Comparison of ENCODE assay signal across 11 cellular contexts in genomic region chr21:42534361-42534900, GRCh38. TPM values are rescaled to one million over a fixed set of nuclear protein-coding genes. Genes with fewer than 3 reads are reported as not detected.
DNase-seq lines count a peak whose midpoint lies in the region; ATAC-seq lines count a peak whose summit lies in the region.
"Had no signal": no experiment of that assay in that cellular context is flagged by ENCODE, and none has a peak within 500 bp of the region (broad histone marks: within the 10 kb centered on the region; RNA-seq: fewer than 3 reads in every experiment).

No MANE protein-coding gene starts in this region.

- peak overlapping the region in 1 of 3 donors; percentile 74 for H3K9ac ChIP-seq in skeletal muscle tissue (ENCODE audit: low read depth in 1 of 3, low read length in 3 of 3)

- peak overlapping the region in 1 of 3 donors; percentile 41 for H3K4me3 ChIP-seq in skeletal muscle tissue (ENCODE audit: low read length in 3 of 3)
- H3K4me3 ChIP-seq: lung, PC-9 had no signal

- peaks cover 9 to 12% (median 12%) of the 10 kb centered on the region in 3 donors for H3K36me3 ChIP-seq in skeletal muscle tissue (ENCODE audit: control insufficient read depth in 3 of 3, insufficient read depth in 3 of 3, low read length in 3 of 3)

- no peaks in the 10 kb centered on the region for H3K9me3 ChIP-seq in skeletal muscle tissue (ENCODE audit: control insufficient read depth in 3 of 3, low read length in 3 of 3)

- DNase-seq in NCI-H2107 treated with DMSO at 0.1 percent for 48 hours (lab: John Stamatoyannopoulos, UW; ENCODE audit: unreplicated experiment) (peak; percentile 83), NCI-H2107 (lab: John Stamatoyannopoulos, UW) (no peak), KBM-7 (peak; percentile 58), dermis blood vessel endothelial cell (peak; percentile 18), AG20443 (ENCODE audit: low spot score) (no peak)
- DNase-seq in stimulated activated CD4-positive, alpha-beta T cell treated with anti-CD3 and anti-CD28 coated beads, Interleukin-4, amount 100 ng/mL, for 4 hours, result no peak
- DNase-seq: PC-9 had no signal

- H3K27me3 ChIP-seq in skeletal muscle tissue (ENCODE audit: control insufficient read depth in 3 of 3, insufficient read depth in 3 of 3, low read length in 3 of 3), result no peaks in the 10 kb centered on the region

- H3K4me1 ChIP-seq in skeletal muscle tissue (ENCODE audit: control insufficient read depth in 3 of 3, insufficient read depth in 3 of 3, low read length in 3 of 3), result peaks cover 38 to 73% (median 73%) of the 10 kb centered on the region in 3 donors

- peak overlapping the region; percentile 98 for H3K27ac ChIP-seq in skeletal muscle tissue (ENCODE audit: low read depth, low read length)
- H3K27ac ChIP-seq: PC-9 had no signal

- in situ Hi-C loops in KBM-7 (cut with MboI; ENCODE audit: low pct_unique_long_range_greater_than_20kb, low sequenced_read_pairs), result no loop called here

- no peak for ATAC-seq in HG03039 (IDR thresholded peaks at IDR 0.05; ENCODE audit: unreplicated experiment)

RNA-seq across cellular contexts. Expression of gene SLC37A1, which starts 20.8 kb away (rescaled TPM):
- total RNA-seq in dermis blood vessel endothelial cell (14.0 and 15.0 TPM in 2 replicates), skeletal muscle tissue (2.1 TPM)

RNA-seq across cellular contexts. Expression of gene RSPH1, which starts 38.4 kb away (rescaled TPM):
- not detected in 2 replicates for total RNA-seq in dermis blood vessel endothelial cell
- total RNA-seq in skeletal muscle tissue, result not detected
- total RNA-seq: A172 had no signal

Comparison
In these comparisons a context has a peak if more than half of its experiments do, and no peak if none do; other contexts are left out.
1. DNase-seq: peak in NCI-H2107 treated with DMSO at 0.1 percent for 48 hours (single experiment), KBM-7 (single experiment) and dermis blood vessel endothelial cell (single experiment); none in NCI-H2107 (single experiment), AG20443 (single experiment) and stimulated activated CD4-positive, alpha-beta T cell treated with anti-CD3 and anti-CD28 coated beads, Interleukin-4, amount 100 ng/mL, for 4 hours (0 of 2).